Comparison of ENCODE assay signal across 9 cellular contexts in the genomic region with DNA sequence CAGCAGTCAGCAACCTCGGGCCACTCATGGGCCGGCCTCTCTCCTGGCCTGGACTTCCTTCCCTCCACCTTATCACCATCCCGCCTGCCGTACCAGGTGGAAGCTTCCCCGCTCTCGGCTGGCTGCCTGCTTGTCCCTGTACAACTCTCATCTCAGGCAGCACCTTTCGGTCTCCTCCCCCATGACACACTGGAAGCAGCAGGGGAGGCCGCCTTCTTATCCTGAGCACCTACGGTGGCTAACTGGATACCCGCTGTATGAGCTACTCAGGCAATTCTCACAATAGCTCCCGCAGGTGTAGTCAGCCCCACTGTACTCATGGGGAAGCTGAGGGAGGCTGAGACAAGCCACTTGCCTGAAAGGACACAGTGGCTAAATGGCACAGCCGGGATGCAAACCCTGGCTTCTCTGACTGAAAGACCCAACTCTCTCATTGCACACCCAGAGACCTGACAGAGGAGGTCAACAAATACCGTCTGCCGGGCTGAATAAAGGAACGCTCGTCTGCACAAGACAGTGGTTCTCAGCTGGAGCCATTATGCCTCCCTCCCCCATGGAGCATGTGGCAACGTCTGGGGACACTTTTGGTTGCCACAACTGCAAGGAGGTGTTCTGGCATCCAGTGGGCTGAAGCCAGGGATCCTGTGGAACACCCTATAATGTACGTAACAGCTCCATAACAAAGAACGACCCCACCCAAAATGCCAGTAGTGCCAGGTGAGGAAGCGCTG. TPM values are rescaled to one million over a fixed set of nuclear protein-coding genes. Genes with fewer than 3 reads are reported as not detected.
DNase-seq lines count a peak whose midpoint lies in the region; FAIRE-seq and TF ChIP-seq lines count a peak whose summit lies in the region.
"Had no signal": no experiment of that assay in that cellular context is flagged by ENCODE, and none has a peak within 500 bp of the region (broad histone marks: within the 10 kb centered on the region; RNA-seq: fewer than 3 reads in every experiment).

No MANE protein-coding gene starts in this region.

- H3K4me3 ChIP-seq in spleen, result peak overlapping the region in 5 of 8 donors; percentile 5 to 69 (median 36)

- H3K9me3 ChIP-seq in spleen, result no peaks in the 10 kb centered on the region

- TF ChIP-seq POLR2A in spleen (IDR thresholded peaks at IDR 0.05), result no peak

- H3K36me3 ChIP-seq in spleen, result peaks cover 0 to 31% (median 0%) of the 10 kb centered on the region in 6 donors

- TF ChIP-seq CTCF in spleen (IDR thresholded peaks at IDR 0.05 in 8 of 11, conservative IDR thresholded peaks at IDR 0.05 in 3 of 11), result no peak

- DNase-seq in SIG-M5 treated with dmso at 0.1 percent for 504 hours (lab: John Stamatoyannopoulos, UW; ENCODE audit: unreplicated experiment) (peak; percentile 28), SIG-M5 (lab: John Stamatoyannopoulos, UW) (no peak), UCSD-AML1 (lab: John Stamatoyannopoulos, UW; ENCODE audit: unreplicated experiment) (peak; percentile 45), spleen (peak; percentile 82), COLO829 (ENCODE audit: low spot score) (no peak), RCC 7860 (ENCODE audit: low spot score) (no peak), head of caudate nucleus (no peak)
- DNase-seq in effector CD4-positive, alpha-beta T cell, result peak; percentile 42

- H3K4me1 ChIP-seq in spleen, result peaks cover 45 to 100% (median 97%) of the 10 kb centered on the region in 6 donors

- peaks cover 0 to 7% (median 0%) of the 10 kb centered on the region in 7 donors for H3K27me3 ChIP-seq in spleen (replicated peaks in 1 of 7)

- 21 to 63% (median 37%) methylated on average over 17 to 20 of the region's 20 CpGs for WGBS in spleen, 5 donors

- peak overlapping the region; percentile 79 to 99 (median 93) for H3K27ac ChIP-seq in spleen

- intact Hi-C loops in spleen (cut with DNase I; ENCODE audit: low total_unique reads) (no loop called here), head of caudate nucleus (cut with DNase I) (no loop called here)

- FAIRE-seq in RCC 7860 (lab: Jason Lieb, UNC), result no peak

RNA-seq across cellular contexts. Expression of a gene that starts 9.6 kb away (rescaled TPM):
- 100 to 1,000 TPM; 112 to 290 (median 182) TPM for total RNA-seq in spleen
- 10 to 100 TPM; 34.0 to 60.0 (median 55.2) TPM for polyA plus RNA-seq in spleen

RNA-seq across cellular contexts. Expression of a gene that starts 15.5 kb away (rescaled TPM):
- not detected for total RNA-seq in spleen
- polyA plus RNA-seq in spleen, result not detected
- total RNA-seq: HT1080 had no signal

Comparison
In these comparisons a context has a peak if more than half of its experiments do, and no peak if none do; other contexts are left out.
1. DNase-seq: peak in SIG-M5 treated with dmso at 0.1 percent for 504 hours (single experiment), UCSD-AML1 (single experiment), effector CD4-positive, alpha-beta T cell (single experiment) and spleen (single experiment); none in SIG-M5 (single experiment), COLO829 (single experiment), RCC 7860 (single experiment) and head of caudate nucleus (0 of 42).